ENCODE assay signal across 10 cellular contexts in the genomic region with DNA sequence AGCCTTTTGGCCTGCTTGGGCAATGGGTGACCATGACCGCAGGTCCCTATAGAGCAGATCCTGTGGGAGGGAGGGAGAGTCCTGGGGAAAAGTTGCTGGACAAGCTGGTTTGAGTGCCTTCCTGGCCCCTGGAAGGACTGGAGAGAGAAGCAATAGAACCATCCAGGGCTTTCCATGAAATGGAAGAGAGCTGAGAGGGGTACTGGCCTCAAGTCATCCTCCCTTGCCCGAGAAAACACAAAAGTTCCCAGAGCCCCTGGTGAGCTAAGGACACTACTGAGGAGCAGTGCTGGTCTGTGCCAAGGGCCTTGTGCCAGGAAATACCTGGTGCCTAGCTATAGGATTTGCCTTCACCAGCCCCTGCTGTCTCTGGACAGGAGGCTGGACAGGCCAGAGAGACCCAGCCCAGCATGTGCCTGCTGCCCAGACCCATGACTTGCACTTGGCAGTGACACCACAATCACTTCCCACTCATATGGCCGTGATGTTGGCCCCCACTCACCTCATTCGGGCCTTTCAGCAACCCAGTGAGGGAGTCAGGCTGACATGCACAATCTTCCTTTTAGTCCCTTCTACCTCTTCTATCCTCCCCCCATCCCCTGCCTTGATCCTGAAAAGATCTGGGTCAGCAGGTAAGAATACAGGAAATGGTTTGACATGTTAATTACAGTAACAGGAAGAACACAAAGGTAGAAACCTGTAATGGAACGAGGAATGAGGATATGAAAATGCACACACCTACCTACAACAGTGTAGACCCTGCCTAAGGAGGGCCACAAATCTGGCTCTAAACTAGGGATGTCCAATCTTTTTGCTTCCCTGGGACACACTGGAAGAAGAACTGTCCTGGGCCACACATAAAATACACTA. TPM values are rescaled to one million over a fixed set of nuclear protein-coding genes. Genes with fewer than 3 reads are reported as not detected.
A peak's percentile ranks its signal among the peaks of the same experiment; 100 is the strongest.
DNase-seq lines count a peak whose midpoint lies in the region; ATAC-seq lines count a peak whose summit lies in the region.
"Had no signal": no experiment of that assay in that cellular context is flagged by ENCODE, and none has a peak within 500 bp of the region (broad histone marks: within the 10 kb centered on the region; RNA-seq: fewer than 3 reads in every experiment).

No MANE protein-coding gene starts in this region.

- H3K27me3 Mint-ChIP-seq in stimulated activated naive CD8-positive, alpha-beta T cell treated with anti-CD3 and anti-CD28 coated beads, Interleukin-15, amount 100 ng/mL, for 72 hours, result no peaks in the 10 kb centered on the region

- peak; percentile 29 for ATAC-seq in HG03565 (IDR thresholded peaks at IDR 0.05; ENCODE audit: unreplicated experiment)
- ATAC-seq in stimulated activated naive CD8-positive, alpha-beta T cell treated with anti-CD3 and anti-CD28 coated beads, Interleukin-15, amount 100 ng/mL, for 72 hours, result peak; percentile 16

- H3K27ac Mint-ChIP-seq in stimulated activated naive CD8-positive, alpha-beta T cell treated with anti-CD3 and anti-CD28 coated beads, Interleukin-15, amount 100 ng/mL, for 72 hours, result peak overlapping the region; percentile 80 to 82

- H3K4me1 Mint-ChIP-seq in stimulated activated naive CD8-positive, alpha-beta T cell treated with anti-CD3 and anti-CD28 coated beads, Interleukin-15, amount 100 ng/mL, for 72 hours, result peaks cover 76% of the 10 kb centered on the region

- peak overlapping the region; percentile 35 for H3K27ac ChIP-seq in effector memory CD4-positive, alpha-beta T cell (ENCODE audit: insufficient read depth, low read length, poor library complexity, severe bottlenecking)
- H3K27ac ChIP-seq: SJCRH30, tibial artery had no signal

- no peaks in the 10 kb centered on the region for H3K9me3 Mint-ChIP-seq in stimulated activated naive CD8-positive, alpha-beta T cell treated with anti-CD3 and anti-CD28 coated beads, Interleukin-15, amount 100 ng/mL, for 72 hours

- H3K4me3 Mint-ChIP-seq in stimulated activated naive CD8-positive, alpha-beta T cell treated with anti-CD3 and anti-CD28 coated beads, Interleukin-15, amount 100 ng/mL, for 72 hours, result peak overlapping the region; percentile 8 to 26

- no peaks in the 10 kb centered on the region for H3K27me3 ChIP-seq in effector memory CD4-positive, alpha-beta T cell (replicated peaks; ENCODE audit: control insufficient read depth, insufficient read depth, low read length, poor library complexity, severe bottlenecking)
- H3K27me3 ChIP-seq: SJCRH30, tibial artery had no signal

- DNase-seq in activated effector memory CD4-positive, alpha-beta T cell treated with anti-CD3 and anti-CD28 coated beads, Interleukin-2, amount 50 U/mL, for 16 hours, result peak; percentile 59
- no peak for DNase-seq in activated effector memory CD4-positive, alpha-beta T cell treated with Interleukin-2 at 50 U/mL for 16 hours
- DNase-seq in effector memory CD4-positive, alpha-beta T cell, result no peak
- no peak for DNase-seq in stimulated activated naive CD8-positive, alpha-beta T cell treated with anti-CD3 and anti-CD28 coated beads, Interleukin-15, amount 100 ng/mL, for 72 hours
- DNase-seq in amniotic stem cell (lab: John Stamatoyannopoulos, UW), result no peak
- no peak for DNase-seq in SHP77 (lab: John Stamatoyannopoulos, UW)
- no peak for DNase-seq in dermis blood vessel endothelial cell
- DNase-seq: SJCRH30, tibial artery had no signal

- H3K4me3 ChIP-seq in effector memory CD4-positive, alpha-beta T cell (ENCODE audit: insufficient read depth, low read depth, low read length, poor library complexity, severe bottlenecking), result no peak overlapping the region
- H3K4me3 ChIP-seq: SJCRH30, tibial artery had no signal

- no peaks in the 10 kb centered on the region for H3K9me3 ChIP-seq in effector memory CD4-positive, alpha-beta T cell (ENCODE audit: control insufficient read depth, low read length)
- H3K9me3 ChIP-seq: SJCRH30, tibial artery had no signal

- peaks cover 30% of the 10 kb centered on the region for H3K4me1 ChIP-seq in effector memory CD4-positive, alpha-beta T cell (ENCODE audit: control insufficient read depth, insufficient read depth, low read length, poor library complexity, severe bottlenecking)
- H3K4me1 ChIP-seq: SJCRH30 had no signal

- H3K36me3 ChIP-seq in effector memory CD4-positive, alpha-beta T cell (ENCODE audit: control insufficient read depth, insufficient read depth, low read length), result peaks cover 49% of the 10 kb centered on the region

RNA-seq across cellular contexts. Expression of a gene that starts 7.0 kb away (rescaled TPM):
- total RNA-seq in dermis blood vessel endothelial cell, result 32.7 and 36.7 TPM in 2 replicates

RNA-seq across cellular contexts. Expression of a gene that starts 19.3 kb away (rescaled TPM):
- 28.1 and 32.2 TPM in 2 replicates for total RNA-seq in dermis blood vessel endothelial cell

RNA-seq across cellular contexts. Expression of a gene that starts 40.1 kb away (rescaled TPM):
- total RNA-seq in dermis blood vessel endothelial cell, result 7.7 and 16.5 TPM in 2 replicates
